16 cellular contexts compared by ENCODE assay signal in genomic region chr3:127717357-127718243, GRCh38. TPM values are rescaled to one million over a fixed set of nuclear protein-coding genes. Genes with fewer than 3 reads are reported as not detected.
A peak's percentile ranks its signal among the peaks of the same experiment; 100 is the strongest.
DNase-seq lines count a peak whose midpoint lies in the region; ATAC-seq and TF ChIP-seq lines count a peak whose summit lies in the region.
"Had no signal": no experiment of that assay in that cellular context is flagged by ENCODE, and none has a peak within 500 bp of the region (broad histone marks: within the 10 kb centered on the region; RNA-seq: fewer than 3 reads in every experiment).

No MANE protein-coding gene starts in this region.

- peaks cover 73% of the 10 kb centered on the region for H3K79me2 ChIP-seq in Karpas-422 (ENCODE audit: low read length)
- no peaks in the 10 kb centered on the region for H3K79me2 ChIP-seq in SK-N-SH (ENCODE audit: insufficient read depth)

- ATAC-seq in HG03108 (IDR thresholded peaks at IDR 0.05; ENCODE audit: unreplicated experiment), result no peak
- ATAC-seq: left colon, T-helper 17 cell had no signal

- CTCF ChIA-PET in SK-N-SH (lab: Yijun Ruan, JAX), result interaction anchor here (0.9 to 4.3 kb wide), 4 partner anchors 11 to 183 kb away, joined by 3 to 15 read pairs (median 8); no protein-coding TSS in a partner anchor

- DNase-seq in AG08395 (ENCODE audit: low spot score) (peak; percentile 46), Karpas-422 (no peak), cerebellum (ENCODE audit: low spot score) (peak; percentile 84), mesenteric fat pad (ENCODE audit: low spot score) (peak; percentile 51), NOMO-1 treated with dmso at 0.1 percent for 144 hours (lab: John Stamatoyannopoulos, UW; ENCODE audit: unreplicated experiment) (no peak), DMS79 (lab: John Stamatoyannopoulos, UW) (no peak), SK-N-SH (no peak)
- DNase-seq: activated CD8-positive, alpha-beta memory T cell treated with anti-CD3 and anti-CD28 coated beads, Interleukin-2, amount 50 U/mL, for 4 hours; activated naive CD4-positive, alpha-beta T cell treated with anti-CD3 and anti-CD28 coated beads for 36 hours; NCI-H1048; NCI-H2107; SIG-M5; stimulated activated naive CD4-positive, alpha-beta T cell; T-helper 17 cell had no signal

- H3K27ac ChIP-seq in Karpas-422 (ENCODE audit: low read length) (peak overlapping the region; percentile 56), SK-N-SH (ENCODE audit: low read depth in 2 of 2, low read length in 1 of 2) (peak overlapping the region in 1 of 2 experiments; percentile 66; a peak in 2 of 4 replicates)

- no peak for TF ChIP-seq RAD21 in SK-N-SH (IDR thresholded peaks at IDR 0.05; ENCODE audit: low read length)

- no peak overlapping the region for H3K4me2 ChIP-seq in Karpas-422 (ENCODE audit: low read depth, low read length, poor library complexity, severe bottlenecking)
- no peak overlapping the region for H3K4me2 ChIP-seq in SK-N-SH

- H3K36me3 ChIP-seq in Karpas-422 (ENCODE audit: insufficient read depth, low read length) (peaks cover 51% of the 10 kb centered on the region), SK-N-SH (replicated peaks in 1 of 2; ENCODE audit: control insufficient read depth in 1 of 2, insufficient read depth in 2 of 2, low read length in 1 of 2) (no peaks in the 10 kb centered on the region)

- no peaks in the 10 kb centered on the region for H4K20me1 ChIP-seq in Karpas-422 (ENCODE audit: insufficient read depth, low read depth, low read length)
- no peaks in the 10 kb centered on the region for H4K20me1 ChIP-seq in SK-N-SH (ENCODE audit: insufficient read depth)

- 77% methylated on average over 14 of the region's 14 CpGs for WGBS in SK-N-SH (ENCODE audit: low lambda C conversion rate)

- no peaks in the 10 kb centered on the region for H3F3A ChIP-seq in SK-N-SH (replicated peaks; ENCODE audit: insufficient read depth)

- POLR2A ChIA-PET in SK-N-SH (lab: Yijun Ruan, JAX), result no interaction called here

- H3K9me3 ChIP-seq in Karpas-422 (ENCODE audit: low read length) (no peaks in the 10 kb centered on the region), SK-N-SH (no peaks in the 10 kb centered on the region)

- H3K4me3 ChIP-seq in Karpas-422 (ENCODE audit: low read length) (no peak overlapping the region), SK-N-SH (ENCODE audit: low read depth in 2 of 2, low read length in 1 of 2) (no peak overlapping the region)

- H3K4me1 ChIP-seq in Karpas-422 (ENCODE audit: low read length), result peaks cover 62% of the 10 kb centered on the region
- peaks cover 0 to 56% of the 10 kb centered on the region in 2 experiments; a peak in 1 of 4 replicates for H3K4me1 ChIP-seq in SK-N-SH (ENCODE audit: control insufficient read depth in 1 of 2, insufficient read depth in 2 of 2, low read depth in 1 of 2, low read length in 1 of 2)

- no peak for TF ChIP-seq CTCF in SK-N-SH (IDR thresholded peaks at IDR 0.05)

- H2AFZ ChIP-seq in Karpas-422 (ENCODE audit: low read length), result no peak overlapping the region
- no peak overlapping the region for H2AFZ ChIP-seq in SK-N-SH (ENCODE audit: low read depth)

- TF ChIP-seq EP300 in SK-N-SH (IDR thresholded peaks at IDR 0.05; ENCODE audit: borderline replicate concordance in 1 of 2, low read depth in 1 of 2, low read length in 1 of 2), result no peak

- H3K27me3 ChIP-seq in Karpas-422 (ENCODE audit: low read length), result no peaks in the 10 kb centered on the region
- H3K27me3 ChIP-seq in SK-N-SH (ENCODE audit: insufficient read depth), result no peaks in the 10 kb centered on the region

- H3K9ac ChIP-seq in Karpas-422 (ENCODE audit: low read length) (no peak overlapping the region), SK-N-SH (no peak overlapping the region)

- H3K9me2 ChIP-seq in Karpas-422 (replicated peaks; ENCODE audit: insufficient read depth, low read length) (no peaks in the 10 kb centered on the region), SK-N-SH (no peaks in the 10 kb centered on the region)

TF ChIP-seq in SK-N-SH, 30 proteins besides CTCF, POLR2A, EP300 and RAD21:
- no peak for TF ChIP-seq ZBTB33 (IDR thresholded peaks at IDR 0.05; ENCODE audit: borderline replicate concordance, low read depth)
- TF ChIP-seq TCF12 (IDR thresholded peaks at IDR 0.05), result no peak
- no peak for TF ChIP-seq USF1 (IDR thresholded peaks at IDR 0.05; ENCODE audit: borderline replicate concordance, low read depth)
- TF ChIP-seq YY1 (IDR thresholded peaks at IDR 0.05; ENCODE audit: low read depth), result no peak
- no peak for TF ChIP-seq EZH2phosphoT487 (IDR thresholded peaks at IDR 0.05; ENCODE audit: borderline replicate concordance, low read depth)
- no peak for TF ChIP-seq POLR2AphosphoS5 (IDR thresholded peaks at IDR 0.05; ENCODE audit: low read depth, low read length)
- TF ChIP-seq MXI1 (IDR thresholded peaks at IDR 0.05; ENCODE audit: low read depth, low read length), result no peak
- TF ChIP-seq RFX5 (IDR thresholded peaks at IDR 0.05; ENCODE audit: low read length), result no peak
- TF ChIP-seq TEAD4 (IDR thresholded peaks at IDR 0.05; ENCODE audit: borderline replicate concordance, insufficient read depth), result no peak
- no peak for TF ChIP-seq MEF2A (IDR thresholded peaks at IDR 0.05; ENCODE audit: borderline replicate concordance, low read depth)

RNA-seq across cellular contexts. Expression of gene ABTB1, which starts 44.8 kb away (rescaled TPM):
- total RNA-seq in Karpas-422 (2014; rRNA removed; shearing (Covaris generic); ENCODE audit: low replicate concordance), result 20.1 and 25.5 TPM in 2 replicates
- total RNA-seq in cerebellum (4.9 TPM), mesenteric fat pad (34.8 TPM)
- 30.8 and 31.6 TPM in 2 replicates for polyA plus RNA-seq in SK-N-SH (2012; rRNA removed)
- polyA plus RNA-seq in SK-N-SH (2012; cell fraction: cytosol; rRNA removed), result 7.1 and 12.3 TPM in 2 replicates
- polyA plus RNA-seq in SK-N-SH (2012; cell fraction: nucleus; rRNA removed), result 166 and 204 TPM in 2 replicates

Comparison
In these comparisons a context has a peak if more than half of its experiments do, and no peak if none do; other contexts are left out.
1. DNase-seq: peak in AG08395 (single experiment), cerebellum (single experiment) and mesenteric fat pad (single experiment); none in Karpas-422 (single experiment), NOMO-1 treated with dmso at 0.1 percent for 144 hours (single experiment), DMS79 (single experiment) and SK-N-SH (single experiment).